21 cellular contexts compared by ENCODE assay signal in genomic region chr2:239945751-239946569, GRCh38.
DNase-seq lines count a peak whose midpoint lies in the region; ATAC-seq, FAIRE-seq and TF ChIP-seq lines count a peak whose summit lies in the region.
"Had no signal": no experiment of that assay in that cellular context is flagged by ENCODE, and none has a peak within 500 bp of the region (broad histone marks: within the 10 kb centered on the region; RNA-seq: fewer than 3 reads in every experiment).

No MANE protein-coding gene starts in this region.

- CTCF ChIA-PET in activated CD8-positive, alpha-beta memory T cell treated with anti-CD3 and anti-CD28 coated beads, Interleukin-2, amount 10 ng/mL, durations not matched to agents 7 days and 5 days (lab: Charles Lee) = interaction anchor here (0.6 to 2.9 kb wide), 8 partner anchors 10 to 88 kb away, joined by 3 to 12 read pairs (median 5); no protein-coding TSS in a partner anchor

- H3K4me3 ChIP-seq in kidney (ENCODE audit: low read length in 2 of 2) (no peak overlapping the region), stomach (no peak overlapping the region)
- H3K4me3 ChIP-seq: HAP-1, psoas muscle, upper lobe of left lung had no signal

- H3K36me3 Mint-ChIP-seq in activated CD8-positive, alpha-beta memory T cell treated with anti-CD3 and anti-CD28 coated beads, Interleukin-2, amount 10 ng/mL, durations not matched to agents 7 days and 5 days = no peaks in the 10 kb centered on the region

- WGBS in stomach, 5 donors = 87 to 94% (median 91%) methylated on average over 23 to 25 of the region's 25 CpGs

- no peaks in the 10 kb centered on the region for H3K27me3 Mint-ChIP-seq in activated CD8-positive, alpha-beta memory T cell treated with anti-CD3 and anti-CD28 coated beads, Interleukin-2, amount 10 ng/mL, durations not matched to agents 7 days and 5 days
- H3K27me3 Mint-ChIP-seq: naive thymus-derived CD4-positive, alpha-beta T cell; stimulated activated naive B cell treated with anti-CD40 and anti-IgM and Interleukin-4, amounts not matched to agents 10 μg/mL and 1 μg/mL and 100 μg/mL, for 72 hours had no signal

- no peaks in the 10 kb centered on the region for H3K27me3 ChIP-seq in stomach
- H3K27me3 ChIP-seq: upper lobe of left lung had no signal

- no peaks in the 10 kb centered on the region for H3K36me3 ChIP-seq in kidney (ENCODE audit: control insufficient read depth in 1 of 2, insufficient read depth in 2 of 2, low read length in 2 of 2)
- H3K36me3 ChIP-seq in stomach = peaks cover 0 to 25% (median 4%) of the 10 kb centered on the region in 4 donors
- H3K36me3 ChIP-seq: HAP-1, upper lobe of left lung had no signal

- no peak for TF ChIP-seq CTCF in kidney (IDR thresholded peaks at IDR 0.05; ENCODE audit: borderline replicate concordance, extremely low read depth, insufficient read depth)
- no peak for TF ChIP-seq CTCF in stomach (IDR thresholded peaks at IDR 0.05)

- no peaks in the 10 kb centered on the region for H3K9me3 ChIP-seq in kidney (ENCODE audit: control insufficient read depth in 1 of 2, low read length in 2 of 2)
- H3K9me3 ChIP-seq in stomach = no peaks in the 10 kb centered on the region
- H3K9me3 ChIP-seq: HAP-1, psoas muscle, upper lobe of left lung had no signal

- TF ChIP-seq EP300 in stomach (IDR thresholded peaks at IDR 0.05) = no peak

- no peaks in the 10 kb centered on the region for H3K4me1 ChIP-seq in kidney (ENCODE audit: control insufficient read depth in 1 of 2, insufficient read depth in 1 of 2, low read depth in 1 of 2, low read length in 2 of 2)
- H3K4me1 ChIP-seq in stomach = peaks cover 0 to 17% (median 3%) of the 10 kb centered on the region in 4 donors
- H3K4me1 ChIP-seq: HAP-1, psoas muscle, upper lobe of left lung had no signal

- TF ChIP-seq POLR2A in stomach (IDR thresholded peaks at IDR 0.05) = no peak

- H3K27ac ChIP-seq in angular gyrus (ENCODE audit: low read depth, low read length) (peak overlapping the region; percentile 93), kidney (ENCODE audit: low read depth in 2 of 2, low read length in 2 of 2) (no peak overlapping the region), stomach (no peak overlapping the region)
- H3K27ac ChIP-seq: epithelial cell of prostate, psoas muscle, upper lobe of left lung had no signal

- FAIRE-seq in kidney (lab: Jason Lieb, UNC) = no peak
- FAIRE-seq: A204.1, colon, frontal cortex, RCC 7860 had no signal

- no peak overlapping the region for H3K4me3 Mint-ChIP-seq in activated CD8-positive, alpha-beta memory T cell treated with anti-CD3 and anti-CD28 coated beads, Interleukin-2, amount 10 ng/mL, durations not matched to agents 7 days and 5 days

- intact Hi-C loops in kidney (cut with DNase I) = no loop called here
- intact Hi-C loops in stomach (cut with DNase I; ENCODE audit: low total_unique reads) = no loop called here

- H3K27ac Mint-ChIP-seq in activated CD8-positive, alpha-beta memory T cell treated with anti-CD3 and anti-CD28 coated beads, Interleukin-2, amount 10 ng/mL, durations not matched to agents 7 days and 5 days = no peak overlapping the region

- ATAC-seq in activated CD8-positive, alpha-beta memory T cell treated with anti-CD3 and anti-CD28 coated beads, Interleukin-2, amount 10 ng/mL, durations not matched to agents 7 days and 5 days = no peak
- ATAC-seq in HG03469 (IDR thresholded peaks at IDR 0.05; ENCODE audit: unreplicated experiment) = no peak

- peak; percentile 10 for DNase-seq in activated CD8-positive, alpha-beta memory T cell treated with anti-CD3 and anti-CD28 coated beads, Interleukin-2, amount 50 U/mL, for 4 hours
- DNase-seq in activated CD8-positive, alpha-beta memory T cell treated with anti-CD3 and anti-CD28 coated beads, Interleukin-2, amount 10 ng/mL, durations not matched to agents 7 days and 5 days = no peak
- peak; percentile 58 for DNase-seq in kidney
- peak; percentile 15 for DNase-seq in stomach
- DNase-seq in NCI-H128 (lab: John Stamatoyannopoulos, UW; ENCODE audit: unreplicated experiment) = no peak
- no peak for DNase-seq in NCI-H774 (lab: John Stamatoyannopoulos, UW)
- DNase-seq: NCI-H1417; stimulated activated naive B cell treated with anti-CD40 and anti-IgM and Interleukin-4, amounts not matched to agents 10 μg/mL and 1 μg/mL and 100 μg/mL, for 72 hours had no signal

- H3K9me3 Mint-ChIP-seq in activated CD8-positive, alpha-beta memory T cell treated with anti-CD3 and anti-CD28 coated beads, Interleukin-2, amount 10 ng/mL, durations not matched to agents 7 days and 5 days (ENCODE audit: low read depth) = no peaks in the 10 kb centered on the region
- H3K9me3 Mint-ChIP-seq: activated T-helper 2 cell treated with anti-CD3 and anti-CD28 coated beads, Interferon-gamma antibody, Interleukin-2, Interleukin-4, amounts not matched to agents 10 μg/mL and 5 μg/mL and 100 μg/mL, durations not matched to agents 14 hours and 24 hours and 36 hours; CD8-positive, alpha-beta T cell; stimulated activated naive B cell treated with anti-CD40 and anti-IgM and Interleukin-4, amounts not matched to agents 10 μg/mL and 1 μg/mL and 100 μg/mL, for 72 hours had no signal

- peaks cover 10% of the 10 kb centered on the region for H3K4me1 Mint-ChIP-seq in activated CD8-positive, alpha-beta memory T cell treated with anti-CD3 and anti-CD28 coated beads, Interleukin-2, amount 10 ng/mL, durations not matched to agents 7 days and 5 days

- no peak overlapping the region for H3K9ac ChIP-seq in kidney (ENCODE audit: low read length in 2 of 2)

Comparison
In these comparisons a context has a peak if more than half of its experiments do, and no peak if none do; other contexts are left out.
1. DNase-seq: peak in activated CD8-positive, alpha-beta memory T cell treated with anti-CD3 and anti-CD28 coated beads, Interleukin-2, amount 50 U/mL, for 4 hours (single experiment), kidney (single experiment) and stomach (single experiment); none in activated CD8-positive, alpha-beta memory T cell treated with anti-CD3 and anti-CD28 coated beads, Interleukin-2, amount 10 ng/mL, durations not matched to agents 7 days and 5 days (single experiment), NCI-H128 (single experiment) and NCI-H774 (single experiment).